Comparison of ENCODE assay signal across 8 cellular contexts in the genomic region with DNA sequence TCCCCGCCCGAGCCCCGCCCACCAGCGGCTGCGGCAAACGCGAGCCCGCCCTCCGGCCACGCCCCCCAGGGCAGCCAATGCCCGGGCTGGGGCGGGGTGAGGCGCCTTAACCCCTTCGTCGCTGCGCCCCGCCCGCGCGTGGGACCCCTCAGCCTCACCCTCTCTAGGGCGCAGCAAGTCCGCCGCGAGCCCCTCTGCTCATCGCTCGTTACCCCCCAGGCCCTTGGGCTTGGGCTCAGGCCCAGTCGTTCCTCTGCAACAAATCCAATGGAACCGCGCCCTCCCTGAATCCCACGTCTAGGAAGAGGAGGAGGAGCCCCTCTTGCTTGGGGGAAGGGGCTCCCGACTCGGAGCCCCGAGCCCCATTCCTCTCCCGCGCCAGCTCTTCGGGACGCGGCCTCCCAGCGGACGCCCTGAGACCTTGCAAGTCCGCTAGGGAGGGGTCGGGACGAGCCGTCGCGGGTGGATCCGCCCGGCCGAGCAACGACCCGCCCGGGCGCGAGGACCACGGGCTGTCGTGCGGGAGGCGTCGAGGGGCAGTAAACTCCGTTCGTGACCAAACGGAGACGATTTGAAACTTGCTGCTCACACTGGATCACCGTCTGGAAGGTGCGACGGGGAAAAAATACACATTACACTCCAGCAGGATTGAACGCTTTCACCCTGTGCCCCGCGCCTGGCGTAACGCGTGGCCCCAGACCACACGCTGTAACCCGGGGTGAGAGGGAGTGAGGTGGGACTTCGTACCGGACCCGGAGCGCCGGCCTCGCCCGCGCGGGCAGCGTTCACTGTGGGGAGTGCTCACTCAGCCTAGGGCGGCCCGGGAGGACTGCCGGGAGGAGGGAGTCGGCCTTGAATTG. TPM values are rescaled to one million over a fixed set of nuclear protein-coding genes. Genes with fewer than 3 reads are reported as not detected.
DNase-seq lines count a peak whose midpoint lies in the region; ATAC-seq and TF ChIP-seq lines count a peak whose summit lies in the region.

No MANE protein-coding gene starts in this region.

- H3K4me3 Mint-ChIP-seq in activated CD4-positive, alpha-beta T cell treated with anti-CD3 and anti-CD28 coated beads, Interleukin-2, amount 10 ng/mL, durations not matched to agents 7 days and 5 days = peak overlapping the region; percentile 79

- POLR2A ChIA-PET in AG04449 (lab: Yijun Ruan, JAX) = no interaction called here
- POLR2A ChIA-PET in activated CD4-positive, alpha-beta T cell treated with anti-CD3 and anti-CD28 coated beads, Interleukin-2, amount 10 ng/mL, durations not matched to agents 7 days and 5 days (lab: Charles Lee) = no interaction called here

- no peaks in the 10 kb centered on the region for H3K9me3 Mint-ChIP-seq in activated CD4-positive, alpha-beta T cell treated with anti-CD3 and anti-CD28 coated beads, Interleukin-2, amount 10 ng/mL, durations not matched to agents 7 days and 5 days

- peak; percentile 88 for ATAC-seq in GM18868 (IDR thresholded peaks at IDR 0.05; ENCODE audit: unreplicated experiment)
- peak; percentile 76 for ATAC-seq in HG03159 (IDR thresholded peaks at IDR 0.05; ENCODE audit: unreplicated experiment)
- ATAC-seq in left lobe of liver = peak; percentile 92

- TF ChIP-seq CTCF in AG04449 (IDR thresholded peaks at IDR 0.05; ENCODE audit: insufficient read depth, low read length, missing control alignments) = peak; percentile 12

- CTCF ChIA-PET in AG04449 (lab: Yijun Ruan, JAX) = no interaction called here
- CTCF ChIA-PET in activated CD4-positive, alpha-beta T cell treated with anti-CD3 and anti-CD28 coated beads, Interleukin-2, amount 10 ng/mL, durations not matched to agents 7 days and 5 days (lab: Charles Lee) = interaction anchor here (1.5 kb wide), 1 partner anchor 11 kb away, joined by 3 read pairs; no protein-coding TSS in a partner anchor

- peaks cover 4% of the 10 kb centered on the region for H3K36me3 Mint-ChIP-seq in activated CD4-positive, alpha-beta T cell treated with anti-CD3 and anti-CD28 coated beads, Interleukin-2, amount 10 ng/mL, durations not matched to agents 7 days and 5 days (ENCODE audit: low read depth)

- H3K4me3 ChIP-seq in AG04449 (ENCODE audit: low read depth, low read length) = peak overlapping the region; percentile 89

- H3K27me3 Mint-ChIP-seq in activated CD4-positive, alpha-beta T cell treated with anti-CD3 and anti-CD28 coated beads, Interleukin-2, amount 10 ng/mL, durations not matched to agents 7 days and 5 days = peaks cover 52% of the 10 kb centered on the region

- DNase-seq in AG04449 (ENCODE audit: low read depth, low spot score) (no peak), NCI-H460 (ENCODE audit: extremely low read depth, low read depth) (peak; percentile 80), cortex of kidney (lab: John Stamatoyannopoulos, UW) (peak; percentile 32), left lobe of liver (ENCODE audit: low spot score) (peak; percentile 91)
- DNase-seq in activated CD4-positive, alpha-beta T cell treated with anti-CD3 and anti-CD28 coated beads, Interleukin-2, amount 10 ng/mL, durations not matched to agents 7 days and 5 days = peak; percentile 90
- DNase-seq in stimulated activated CD4-positive, alpha-beta T cell treated with anti-CD3 and anti-CD28 coated beads, Interleukin-2, amount 100 ng/mL, for 24 hours = peak; percentile 94 to 95

- H3K27ac Mint-ChIP-seq in activated CD4-positive, alpha-beta T cell treated with anti-CD3 and anti-CD28 coated beads, Interleukin-2, amount 10 ng/mL, durations not matched to agents 7 days and 5 days = no peak overlapping the region

- peaks cover 15% of the 10 kb centered on the region for H3K4me1 Mint-ChIP-seq in activated CD4-positive, alpha-beta T cell treated with anti-CD3 and anti-CD28 coated beads, Interleukin-2, amount 10 ng/mL, durations not matched to agents 7 days and 5 days

RNA-seq across cellular contexts. Expression of gene LZTS3, which starts 0.5 kb away (rescaled TPM):
- 3.4 and 3.8 TPM in 2 replicates for total RNA-seq in NCI-H460 (2014; rRNA removed; shearing (Covaris generic))
- 7.5 and 9.7 TPM in 2 replicates for polyA plus RNA-seq in NCI-H460 (2014; cell fraction: nucleus; rRNA removed)
- total RNA-seq in activated CD4-positive, alpha-beta T cell treated with anti-CD3 and anti-CD28 coated beads, Interleukin-2, amount 10 ng/mL, durations not matched to agents 7 days and 5 days = under 1 TPM; 0.62 to 0.65 TPM
- 5.7 TPM for total RNA-seq in left lobe of liver

RNA-seq across cellular contexts. Expression of gene FASTKD5, which starts 14.1 kb away (rescaled TPM):
- 33.5 and 37.5 TPM in 2 replicates for total RNA-seq in NCI-H460 (2014; rRNA removed; shearing (Covaris generic))
- 22.3 and 27.1 TPM in 2 replicates for polyA plus RNA-seq in NCI-H460 (2014; cell fraction: nucleus; rRNA removed)
- total RNA-seq in activated CD4-positive, alpha-beta T cell treated with anti-CD3 and anti-CD28 coated beads, Interleukin-2, amount 10 ng/mL, durations not matched to agents 7 days and 5 days = 10 to 100 TPM; 22.2 to 24.4 TPM
- 9.3 TPM for total RNA-seq in left lobe of liver

RNA-seq across cellular contexts. Expression of gene UBOX5, which starts 14.1 kb away (rescaled TPM):
- 2.5 and 2.7 TPM in 2 replicates for total RNA-seq in NCI-H460 (2014; rRNA removed; shearing (Covaris generic))
- 1.5 and 3.1 TPM in 2 replicates for polyA plus RNA-seq in NCI-H460 (2014; cell fraction: nucleus; rRNA removed)
- total RNA-seq in activated CD4-positive, alpha-beta T cell treated with anti-CD3 and anti-CD28 coated beads, Interleukin-2, amount 10 ng/mL, durations not matched to agents 7 days and 5 days = 1 to 10 TPM; 8.5 to 9.0 TPM
- 2.7 TPM for total RNA-seq in left lobe of liver

RNA-seq across cellular contexts. Expression of gene DDRGK1, which starts 30.7 kb away (rescaled TPM):
- total RNA-seq in NCI-H460 (2014; rRNA removed; shearing (Covaris generic)) = 81.4 and 90.9 TPM in 2 replicates
- 110 and 118 TPM in 2 replicates for polyA plus RNA-seq in NCI-H460 (2014; cell fraction: nucleus; rRNA removed)
- total RNA-seq in activated CD4-positive, alpha-beta T cell treated with anti-CD3 and anti-CD28 coated beads, Interleukin-2, amount 10 ng/mL, durations not matched to agents 7 days and 5 days = 10 to 100 TPM; 46.5 to 58.9 TPM
- 71.0 TPM for total RNA-seq in left lobe of liver

RNA-seq across cellular contexts. Expression of gene ITPA, which starts 35.5 kb away (rescaled TPM):
- 116 TPM in 2 replicates for total RNA-seq in NCI-H460 (2014; rRNA removed; shearing (Covaris generic))
- 168 and 180 TPM in 2 replicates for polyA plus RNA-seq in NCI-H460 (2014; cell fraction: nucleus; rRNA removed)
- 10 to 100 TPM; 52.1 to 72.7 TPM for total RNA-seq in activated CD4-positive, alpha-beta T cell treated with anti-CD3 and anti-CD28 coated beads, Interleukin-2, amount 10 ng/mL, durations not matched to agents 7 days and 5 days
- 25.3 TPM for total RNA-seq in left lobe of liver
